Comparison of ENCODE assay signal across 9 cellular contexts in the genomic region with DNA sequence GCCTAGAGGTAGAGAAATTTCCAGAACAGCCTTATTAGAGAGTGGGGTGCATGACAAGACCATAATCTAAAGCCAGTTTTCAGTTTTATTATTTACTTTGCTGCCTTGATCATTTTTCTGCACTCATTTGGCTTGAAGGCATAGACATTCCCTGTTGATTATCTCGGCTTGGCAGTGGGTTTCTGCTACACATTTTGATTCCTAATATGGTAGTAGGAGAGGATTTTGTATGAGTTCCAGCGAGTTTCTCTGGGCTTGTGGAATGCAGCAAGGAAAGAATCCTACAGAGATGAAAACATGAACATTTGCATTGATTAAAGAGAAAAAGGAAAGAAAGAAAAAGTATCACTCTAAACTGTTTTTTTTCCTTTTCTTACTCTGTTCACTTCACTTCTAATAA.
DNase-seq lines count a peak whose midpoint lies in the region; ATAC-seq and TF ChIP-seq lines count a peak whose summit lies in the region.
"Had no signal": no experiment of that assay in that cellular context is flagged by ENCODE, and none has a peak within 500 bp of the region (broad histone marks: within the 10 kb centered on the region; RNA-seq: fewer than 3 reads in every experiment).

No MANE protein-coding gene starts in this region.

- peak overlapping the region; percentile 24 for H2AFZ ChIP-seq in ACC112 (ENCODE audit: low read length, unreplicated experiment)

- H3K4me1 ChIP-seq in ACC112 (ENCODE audit: control insufficient read depth, insufficient read depth, low read length, unreplicated experiment) (peaks cover 37% of the 10 kb centered on the region), mucosa of descending colon (ENCODE audit: low read depth) (peaks cover 5% of the 10 kb centered on the region)

- peak overlapping the region; percentile 3; the same call in 1 of the 2 replicates for H3K4me3 ChIP-seq in ACC112 (ENCODE audit: low read depth, low read length)
- H3K4me3 ChIP-seq in mucosa of descending colon = no peak overlapping the region

- in situ Hi-C loops in KBM-7 (cut with MboI; ENCODE audit: low pct_unique_long_range_greater_than_20kb, low sequenced_read_pairs) = loop anchor here (25.0 kb wide), 1 partner anchor 328 kb away; no protein-coding TSS in a partner anchor

- DNase-seq in M059J (ENCODE audit: low read depth) = peak; percentile 90
- peak; percentile 82 for DNase-seq in dedifferentiated amniotic fluid mesenchymal stem cell (ENCODE audit: extremely low spot score)
- peak; percentile 57 for DNase-seq in myocyte (ENCODE audit: low read depth)
- no peak for DNase-seq in nucleus accumbens (lab: John Stamatoyannopoulos, UW)
- DNase-seq in mucosa of descending colon = no peak
- no peak for DNase-seq in KBM-7
- DNase-seq: left cardiac atrium had no signal

- peak overlapping the region; percentile 37 for H3K27ac ChIP-seq in ACC112 (ENCODE audit: low read depth, low read length)

- ATAC-seq in GM18520 (IDR thresholded peaks at IDR 0.05; ENCODE audit: unreplicated experiment) (no peak), mucosa of descending colon (no peak)

- H3K27me3 ChIP-seq in ACC112 (ENCODE audit: insufficient read depth, low read length) = no peaks in the 10 kb centered on the region

- intact Hi-C loops in mucosa of descending colon (cut with DNase I, micrococcal nuclease) = loop anchor here in 1 of 2 donors (5.0 kb wide), 1 partner anchor 138 kb away; no protein-coding TSS in a partner anchor

- no peaks in the 10 kb centered on the region for H3K79me2 ChIP-seq in ACC112 (ENCODE audit: control insufficient read depth, insufficient read depth, low read length, unreplicated experiment)

- H3K36me3 ChIP-seq in ACC112 (ENCODE audit: insufficient read depth, low read length) (no peaks in the 10 kb centered on the region), mucosa of descending colon (ENCODE audit: low read depth) (no peaks in the 10 kb centered on the region)

- TF ChIP-seq CTCF in mucosa of descending colon (IDR thresholded peaks at IDR 0.05) = no peak

- no peaks in the 10 kb centered on the region for H3K9me3 ChIP-seq in mucosa of descending colon

Comparison
In these comparisons a context has a peak if more than half of its experiments do, and no peak if none do; other contexts are left out.
1. DNase-seq: peak in M059J (single experiment), dedifferentiated amniotic fluid mesenchymal stem cell (single experiment) and myocyte (single experiment); none in nucleus accumbens (0 of 56), mucosa of descending colon (0 of 3) and KBM-7 (single experiment).